Comparison of ENCODE assay signal across 30 cellular contexts in the genomic region with DNA sequence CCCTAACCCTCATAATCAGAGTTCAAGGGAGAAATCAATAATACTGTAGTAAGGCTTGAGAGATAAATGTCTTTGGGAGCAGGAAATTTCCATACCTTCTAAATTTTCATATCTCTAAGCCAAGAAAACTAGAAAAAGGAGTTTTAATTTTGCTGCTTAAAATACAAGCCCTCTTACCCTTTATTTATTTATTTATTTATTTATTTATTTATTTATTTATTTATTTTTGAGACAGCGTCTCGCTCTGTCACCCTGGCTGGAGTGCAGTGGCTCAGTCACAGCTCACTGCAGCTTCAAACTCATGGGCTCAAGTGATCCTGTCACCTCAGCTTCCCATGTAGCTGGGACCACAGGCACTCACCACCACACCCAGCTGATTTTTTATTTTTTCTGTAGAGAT.
DNase-seq lines count a peak whose midpoint lies in the region; ATAC-seq, FAIRE-seq and TF ChIP-seq lines count a peak whose summit lies in the region.
"Had no signal": no experiment of that assay in that cellular context is flagged by ENCODE, and none has a peak within 500 bp of the region (broad histone marks: within the 10 kb centered on the region; RNA-seq: fewer than 3 reads in every experiment).

No MANE protein-coding gene starts in this region.

- WGBS in A549 (ENCODE audit: missing lambda C conversion rate) = 30% methylated on average over 2 of the region's 2 CpGs

- FAIRE-seq in A549 (lab: Jason Lieb, UNC) = no peak
- FAIRE-seq: A204.1, D721Med had no signal

- TF ChIP-seq POLR2A in A549 (IDR thresholded peaks at IDR 0.05; ENCODE audit: low read length) = no peak

- H3K4me3 ChIP-seq in A549 = no peak overlapping the region
- H3K4me3 ChIP-seq in HEK293 (ENCODE audit: low read depth, low read length) = no peak overlapping the region
- H3K4me3 ChIP-seq: BLaER1; BLaER1 treated with 17β-estradiol and CSF1 and Interleukin-3, amounts not matched to agents 10 nM and 100 nM had no signal

- no peak overlapping the region for H3K4me2 ChIP-seq in A549
- H3K4me2 ChIP-seq: BLaER1; BLaER1 treated with 17β-estradiol and CSF1 and Interleukin-3, amounts not matched to agents 10 nM and 100 nM had no signal

- no peak for TF ChIP-seq RAD21 in A549 (conservative IDR thresholded peaks at IDR 0.05 in 1 of 2, IDR thresholded peaks at IDR 0.05 in 1 of 2)

- CTCF ChIA-PET in A549 (lab: Yijun Ruan, JAX) = no interaction called here
- CTCF ChIA-PET in HEK293 (lab: Yijun Ruan, JAX) = interaction anchor here (1.3 kb wide), 1 partner anchor 8 kb away, joined by 3 read pairs; no protein-coding TSS in a partner anchor

- TF ChIP-seq CTCF in A549 (IDR thresholded peaks at IDR 0.05) (no peak), HEK293 (tag by site-specific recombination; IDR thresholded peaks at IDR 0.05) (no peak)

- H3K27ac ChIP-seq in A549 (no peak overlapping the region), HEK293 (ENCODE audit: extremely low read depth, low read depth, low read length) (no peak overlapping the region)
- H3K27ac ChIP-seq: 22Rv1; BLaER1; BLaER1 treated with 17β-estradiol and CSF1 and Interleukin-3, amounts not matched to agents 10 nM and 100 nM; C4-2B had no signal

- H3K9me3 ChIP-seq in A549 (no peaks in the 10 kb centered on the region), HEK293 (ENCODE audit: control insufficient read depth, insufficient read depth, low read depth, low read length) (no peaks in the 10 kb centered on the region)
- H3K9me3 ChIP-seq: BE2C; BLaER1; BLaER1 treated with 17β-estradiol and CSF1 and Interleukin-3, amounts not matched to agents 10 nM and 100 nM; Caco-2 had no signal

- no peak for TF ChIP-seq EP300 in A549 (IDR thresholded peaks at IDR 0.05)

- ATAC-seq in A549 (no peak), GM21529 (IDR thresholded peaks at IDR 0.05; ENCODE audit: unreplicated experiment) (no peak)
- ATAC-seq: CD8-positive, alpha-beta T cell had no signal

- H3K4me1 ChIP-seq in A549 (no peaks in the 10 kb centered on the region), HEK293 (ENCODE audit: control insufficient read depth, insufficient read depth, low read length) (no peaks in the 10 kb centered on the region)
- H3K4me1 ChIP-seq: BLaER1, Caco-2 had no signal

- DNase-seq in A549 (ENCODE audit: low read depth in 1 of 2, low spot score in 1 of 2) = no peak
- DNase-seq in H4 (ENCODE audit: low spot score) = no peak
- DNase-seq: 8988T; ACHN; AML-193; BE2C; C1 segment of cervical spinal cord; Caco-2; Calu3; CD4-positive, alpha-beta memory T cell; CD4-positive, alpha-beta T cell; CD4-positive, CD25-positive, alpha-beta regulatory T cell; CD8-positive, alpha-beta memory T cell; CD8-positive, alpha-beta T cell; COR-L47; DMS 273 treated with DMSO at 0.1 percent for 48 hours; DMS153; DMS53; DMS79; DMS79 treated with DMSO at 0.1 percent for 48 hours; DND-41; EL had no signal

- H3K36me3 ChIP-seq in HEK293 (ENCODE audit: control insufficient read depth in 2 of 2, insufficient read depth in 1 of 2, low read length in 2 of 2) = no peaks in the 10 kb centered on the region
- H3K36me3 ChIP-seq: BE2C; BLaER1; BLaER1 treated with 17β-estradiol and CSF1 and Interleukin-3, amounts not matched to agents 10 nM and 100 nM had no signal

- POLR2A ChIA-PET in A549 (lab: Yijun Ruan, JAX) (no interaction called here), HEK293 (lab: Yijun Ruan, JAX) (no interaction called here)

TF ChIP-seq in A549, 52 proteins besides CTCF, POLR2A, EP300 and RAD21:
- TF ChIP-seq ZC3H11A (IDR thresholded peaks at IDR 0.05) (peak; percentile 82), HDAC2 (IDR thresholded peaks at IDR 0.05) (no peak)

TF ChIP-seq in HEK293, 187 proteins besides CTCF, POLR2A, EP300 and RAD21 (continues in another document):
- TF ChIP-seq ZXDB (tag by site-specific recombination; IDR thresholded peaks at IDR 0.05) (peak; percentile 46; the same call in 1 of the 2 replicates), ZNF555 (tag by site-specific recombination; conservative IDR thresholded peaks at IDR 0.05) (peak; percentile 86), ZNF677 (tag by site-specific recombination; IDR thresholded peaks at IDR 0.05) (no peak), ZNF433 (tag by site-specific recombination; IDR thresholded peaks at IDR 0.05; ENCODE audit: low read depth) (0 out of 2 replicates have a peak, but pooled peaks have one; percentile 10), ZNF202 (tag by site-specific recombination; IDR thresholded peaks at IDR 0.05; ENCODE audit: borderline replicate concordance) (0 out of 2 replicates have a peak, but pooled peaks have one; percentile 10), ZNF404 (tag by site-specific recombination; IDR thresholded peaks at IDR 0.05) (0 out of 2 replicates have a peak, but pooled peaks have one; percentile 47), ZNF394 (tag by site-specific recombination; IDR thresholded peaks at IDR 0.05; ENCODE audit: borderline replicate concordance) (peak; percentile 84; the same call in 1 of the 2 replicates)
- TF ChIP-seq, protein P1, sequence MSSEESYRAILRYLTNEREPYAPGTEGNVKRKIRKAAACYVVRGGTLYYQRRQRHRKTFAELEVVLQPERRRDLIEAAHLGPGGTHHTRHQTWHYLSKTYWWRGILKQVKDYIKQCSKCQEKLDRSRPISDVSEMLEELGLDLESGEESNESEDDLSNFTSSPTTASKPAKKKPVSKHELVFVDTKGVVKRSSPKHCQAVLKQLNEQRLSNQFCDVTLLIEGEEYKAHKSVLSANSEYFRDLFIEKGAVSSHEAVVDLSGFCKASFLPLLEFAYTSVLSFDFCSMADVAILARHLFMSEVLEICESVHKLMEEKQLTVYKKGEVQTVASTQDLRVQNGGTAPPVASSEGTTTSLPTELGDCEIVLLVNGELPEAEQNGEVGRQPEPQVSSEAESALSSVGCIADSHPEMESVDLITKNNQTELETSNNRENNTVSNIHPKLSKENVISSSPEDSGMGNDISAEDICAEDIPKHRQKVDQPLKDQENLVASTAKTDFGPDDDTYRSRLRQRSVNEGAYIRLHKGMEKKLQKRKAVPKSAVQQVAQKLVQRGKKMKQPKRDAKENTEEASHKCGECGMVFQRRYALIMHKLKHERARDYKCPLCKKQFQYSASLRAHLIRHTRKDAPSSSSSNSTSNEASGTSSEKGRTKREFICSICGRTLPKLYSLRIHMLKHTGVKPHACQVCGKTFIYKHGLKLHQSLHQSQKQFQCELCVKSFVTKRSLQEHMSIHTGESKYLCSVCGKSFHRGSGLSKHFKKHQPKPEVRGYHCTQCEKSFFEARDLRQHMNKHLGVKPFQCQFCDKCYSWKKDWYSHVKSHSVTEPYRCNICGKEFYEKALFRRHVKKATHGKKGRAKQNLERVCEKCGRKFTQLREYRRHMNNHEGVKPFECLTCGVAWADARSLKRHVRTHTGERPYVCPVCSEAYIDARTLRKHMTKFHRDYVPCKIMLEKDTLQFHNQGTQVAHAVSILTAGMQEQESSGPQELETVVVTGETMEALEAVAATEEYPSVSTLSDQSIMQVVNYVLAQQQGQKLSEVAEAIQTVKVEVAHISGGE (tag by site-specific recombination; conservative IDR thresholded peaks at IDR 0.05; ENCODE audit: low read depth) = peak; percentile 77
- TF ChIP-seq, protein P2, sequence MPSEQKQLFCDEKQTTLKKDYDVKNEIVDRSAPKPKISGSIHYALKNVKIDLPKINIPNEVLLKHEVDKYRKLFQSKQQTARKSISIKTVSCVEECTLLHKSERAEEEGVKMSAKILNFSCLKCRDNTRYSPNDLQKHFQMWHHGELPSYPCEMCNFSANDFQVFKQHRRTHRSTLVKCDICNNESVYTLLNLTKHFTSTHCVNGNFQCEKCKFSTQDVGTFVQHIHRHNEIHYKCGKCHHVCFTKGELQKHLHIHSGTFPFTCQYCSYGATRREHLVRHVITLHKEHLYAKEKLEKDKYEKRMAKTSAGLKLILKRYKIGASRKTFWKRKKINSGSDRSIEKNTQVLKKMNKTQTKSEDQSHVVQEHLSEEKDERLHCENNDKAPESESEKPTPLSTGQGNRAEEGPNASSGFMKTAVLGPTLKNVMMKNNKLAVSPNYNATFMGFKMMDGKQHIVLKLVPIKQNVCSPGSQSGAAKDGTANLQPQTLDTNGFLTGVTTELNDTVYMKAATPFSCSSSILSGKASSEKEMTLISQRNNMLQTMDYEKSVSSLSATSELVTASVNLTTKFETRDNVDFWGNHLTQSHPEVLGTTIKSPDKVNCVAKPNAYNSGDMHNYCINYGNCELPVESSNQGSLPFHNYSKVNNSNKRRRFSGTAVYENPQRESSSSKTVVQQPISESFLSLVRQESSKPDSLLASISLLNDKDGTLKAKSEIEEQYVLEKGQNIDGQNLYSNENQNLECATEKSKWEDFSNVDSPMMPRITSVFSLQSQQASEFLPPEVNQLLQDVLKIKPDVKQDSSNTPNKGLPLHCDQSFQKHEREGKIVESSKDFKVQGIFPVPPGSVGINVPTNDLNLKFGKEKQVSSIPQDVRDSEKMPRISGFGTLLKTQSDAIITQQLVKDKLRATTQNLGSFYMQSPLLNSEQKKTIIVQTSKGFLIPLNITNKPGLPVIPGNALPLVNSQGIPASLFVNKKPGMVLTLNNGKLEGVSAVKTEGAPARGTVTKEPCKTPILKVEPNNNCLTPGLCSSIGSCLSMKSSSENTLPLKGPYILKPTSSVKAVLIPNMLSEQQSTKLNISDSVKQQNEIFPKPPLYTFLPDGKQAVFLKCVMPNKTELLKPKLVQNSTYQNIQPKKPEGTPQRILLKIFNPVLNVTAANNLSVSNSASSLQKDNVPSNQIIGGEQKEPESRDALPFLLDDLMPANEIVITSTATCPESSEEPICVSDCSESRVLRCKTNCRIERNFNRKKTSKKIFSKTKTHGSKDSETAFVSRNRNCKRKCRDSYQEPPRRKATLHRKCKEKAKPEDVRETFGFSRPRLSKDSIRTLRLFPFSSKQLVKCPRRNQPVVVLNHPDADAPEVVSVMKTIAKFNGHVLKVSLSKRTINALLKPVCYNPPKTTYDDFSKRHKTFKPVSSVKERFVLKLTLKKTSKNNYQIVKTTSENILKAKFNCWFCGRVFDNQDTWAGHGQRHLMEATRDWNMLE (tag by site-specific recombination; conservative IDR thresholded peaks at IDR 0.05; ENCODE audit: low read depth) = peak; percentile 85
- TF ChIP-seq, protein P3, sequence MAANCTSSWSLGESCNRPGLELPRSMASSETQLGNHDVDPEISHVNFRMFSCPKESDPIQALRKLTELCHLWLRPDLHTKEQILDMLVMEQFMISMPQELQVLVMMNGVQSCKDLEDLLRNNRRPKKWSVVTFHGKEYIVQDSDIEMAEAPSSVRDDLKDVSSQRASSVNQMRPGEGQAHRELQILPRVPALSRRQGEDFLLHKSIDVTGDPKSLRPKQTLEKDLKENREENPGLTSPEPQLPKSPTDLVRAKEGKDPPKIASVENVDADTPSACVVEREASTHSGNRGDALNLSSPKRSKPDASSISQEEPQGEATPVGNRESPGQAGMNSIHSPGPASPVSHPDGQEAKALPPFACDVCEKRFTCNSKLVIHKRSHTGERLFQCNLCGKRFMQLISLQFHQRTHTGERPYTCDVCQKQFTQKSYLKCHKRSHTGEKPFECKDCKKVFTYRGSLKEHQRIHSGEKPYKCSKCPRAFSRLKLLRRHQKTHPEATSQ (tag by site-specific recombination; IDR thresholded peaks at IDR 0.05) = no peak
